ENCODE assay signal across 8 cellular contexts in genomic region chr2:172704072-172704936, GRCh38. TPM values are rescaled to one million over a fixed set of nuclear protein-coding genes. Genes with fewer than 3 reads are reported as not detected.
A peak's percentile ranks its signal among the peaks of the same experiment; 100 is the strongest.
DNase-seq lines count a peak whose midpoint lies in the region; ATAC-seq and TF ChIP-seq lines count a peak whose summit lies in the region.

No MANE protein-coding gene starts in this region.

- H4K20me1 ChIP-seq in OCI-LY3 (ENCODE audit: insufficient read depth, low read length), result no peaks in the 10 kb centered on the region

- peak overlapping the region; percentile 23 for H3K4me2 ChIP-seq in OCI-LY3 (ENCODE audit: low read length)

- H3K4me1 ChIP-seq in OCI-LY3 (ENCODE audit: low read length), result peaks cover 4% of the 10 kb centered on the region

- no peaks in the 10 kb centered on the region for H3K36me3 ChIP-seq in OCI-LY3 (replicated peaks; ENCODE audit: low read depth, low read length)

- DNase-seq in AG09309 (ENCODE audit: low read depth), result no peak
- DNase-seq in H4 (ENCODE audit: low spot score), result peak; percentile 30
- peak; percentile 61 for DNase-seq in fibroblast of peridontal ligament (ENCODE audit: extremely low read depth)
- peak; percentile 56 for DNase-seq in superior temporal gyrus (ENCODE audit: extremely low spot score)
- no peak for DNase-seq in activated CD4-positive, alpha-beta T cell treated with anti-CD3 and anti-CD28 coated beads, Interleukin-2, amount 50 U/mL, for 1 hour

- H3K27me3 ChIP-seq in OCI-LY3 (ENCODE audit: low read depth, low read length), result peaks cover 15% of the 10 kb centered on the region

- no peak overlapping the region for H3K27ac ChIP-seq in OCI-LY3 (ENCODE audit: low read length)

- H3K9me3 ChIP-seq in OCI-LY3 (ENCODE audit: insufficient read depth, low read length), result no peaks in the 10 kb centered on the region

- ATAC-seq in GM18861 (IDR thresholded peaks at IDR 0.05; ENCODE audit: unreplicated experiment) (no peak), GM21360 (IDR thresholded peaks at IDR 0.05; ENCODE audit: unreplicated experiment) (no peak)

- H3K4me3 ChIP-seq in AG09309 (ENCODE audit: control insufficient read depth, low read depth, low read length) (no peak overlapping the region), OCI-LY3 (ENCODE audit: low read length) (peak overlapping the region; percentile 23)

- TF ChIP-seq CTCF in AG09309 (IDR thresholded peaks at IDR 0.05; ENCODE audit: control insufficient read depth, insufficient read depth, low read depth, low read length, missing control alignments) (peak; percentile 62), OCI-LY3 (IDR thresholded peaks at IDR 0.05; ENCODE audit: low read depth, low read length) (peak; percentile 65)

- no peak overlapping the region for H3K9ac ChIP-seq in OCI-LY3 (ENCODE audit: low read length)

- H2AFZ ChIP-seq in OCI-LY3 (ENCODE audit: low read depth, low read length), result peak overlapping the region; percentile 36; the same call in 1 of the 2 replicates

- no peaks in the 10 kb centered on the region for H3K79me2 ChIP-seq in OCI-LY3 (ENCODE audit: low read length)

RNA-seq across cellular contexts. Expression of gene RAPGEF4, which starts 31.3 kb away (rescaled TPM):
- 0.72 and 1.7 TPM in 2 replicates for total RNA-seq in H4 (2014; rRNA removed; shearing (Covaris generic))

Comparison
In these comparisons a context has a peak if more than half of its experiments do, and no peak if none do; other contexts are left out.
1. DNase-seq: peak in H4 (single experiment), fibroblast of peridontal ligament (single experiment) and superior temporal gyrus (single experiment); none in AG09309 (single experiment) and activated CD4-positive, alpha-beta T cell treated with anti-CD3 and anti-CD28 coated beads, Interleukin-2, amount 50 U/mL, for 1 hour (single experiment).